Comparison of ENCODE assay signal across 10 cellular contexts in genomic region chr17:57551321-57552079, GRCh38.
DNase-seq lines count a peak whose midpoint lies in the region; ATAC-seq and TF ChIP-seq lines count a peak whose summit lies in the region.
"Had no signal": no experiment of that assay in that cellular context is flagged by ENCODE, and none has a peak within 500 bp of the region (broad histone marks: within the 10 kb centered on the region; RNA-seq: fewer than 3 reads in every experiment).

No MANE protein-coding gene starts in this region.

- H3K36me3 ChIP-seq in left lung = no peaks in the 10 kb centered on the region

- peak; percentile 55 for ATAC-seq in HG03064 (IDR thresholded peaks at IDR 0.05; ENCODE audit: low read depth, unreplicated experiment)
- ATAC-seq in activated naive CD8-positive, alpha-beta T cell treated with anti-CD3 and anti-CD28 coated beads, Interleukin-2, amount 50 U/mL, for 24 hours = no peak
- no peak for ATAC-seq in left lung
- ATAC-seq in activated T-helper 17 cell treated with anti-CD3 and anti-CD28 coated beads, Interleukin-2, amount 50 U/mL, for 72 hours (replicated peaks) = no peak
- ATAC-seq: HCT116 had no signal

- H3K4me1 Mint-ChIP-seq in activated naive CD4-positive, alpha-beta T cell treated with anti-CD3 and anti-CD28 coated beads for 36 hours (ENCODE audit: low read depth) = peaks cover 30% of the 10 kb centered on the region
- peaks cover 11% of the 10 kb centered on the region for H3K4me1 Mint-ChIP-seq in activated naive CD4-positive, alpha-beta T cell treated with anti-CD3 and anti-CD28 coated beads, Interleukin-2, amount 10 ng/mL, durations not matched to agents 7 days and 5 days
- H3K4me1 Mint-ChIP-seq in activated naive CD8-positive, alpha-beta T cell treated with anti-CD3 and anti-CD28 coated beads, Interleukin-2, amount 50 U/mL, for 24 hours = peaks cover 61% of the 10 kb centered on the region
- peaks cover 21% of the 10 kb centered on the region for H3K4me1 Mint-ChIP-seq in activated T-helper 17 cell treated with anti-CD3 and anti-CD28 coated beads, Interleukin-2, amount 50 U/mL, for 72 hours

- peak overlapping the region; percentile 13 for H3K27ac ChIP-seq in substantia nigra (ENCODE audit: low read depth, low read length, poor library complexity, severe bottlenecking)
- H3K27ac ChIP-seq in left lung = no peak overlapping the region

- CTCF ChIA-PET in activated naive CD4-positive, alpha-beta T cell treated with anti-CD3 and anti-CD28 coated beads for 36 hours (lab: Charles Lee) = interaction anchor here (0.5 to 1.9 kb wide), 7 partner anchors 8 to 189 kb away, joined by 3 to 6 read pairs (median 3); no protein-coding TSS in a partner anchor
- CTCF ChIA-PET in activated naive CD4-positive, alpha-beta T cell treated with anti-CD3 and anti-CD28 coated beads, Interleukin-2, amount 10 ng/mL, durations not matched to agents 7 days and 5 days (lab: Charles Lee) = interaction anchor here (0.9 to 1.5 kb wide), 6 partner anchors 14 to 196 kb away, joined by 3 to 5 read pairs (median 3); no protein-coding TSS in a partner anchor

- H3K4me3 ChIP-seq in left lung = no peak overlapping the region

- H3K36me3 Mint-ChIP-seq in activated naive CD4-positive, alpha-beta T cell treated with anti-CD3 and anti-CD28 coated beads for 36 hours (ENCODE audit: low read depth) = no peaks in the 10 kb centered on the region
- no peaks in the 10 kb centered on the region for H3K36me3 Mint-ChIP-seq in activated naive CD4-positive, alpha-beta T cell treated with anti-CD3 and anti-CD28 coated beads, Interleukin-2, amount 10 ng/mL, durations not matched to agents 7 days and 5 days
- no peaks in the 10 kb centered on the region for H3K36me3 Mint-ChIP-seq in activated naive CD8-positive, alpha-beta T cell treated with anti-CD3 and anti-CD28 coated beads, Interleukin-2, amount 50 U/mL, for 24 hours (ENCODE audit: low read depth)
- H3K36me3 Mint-ChIP-seq in activated T-helper 17 cell treated with anti-CD3 and anti-CD28 coated beads, Interleukin-2, amount 50 U/mL, for 72 hours (ENCODE audit: low read depth) = no peaks in the 10 kb centered on the region
- H3K36me3 Mint-ChIP-seq: activated CD8-positive, alpha-beta memory T cell treated with anti-CD3 and anti-CD28 coated beads, Interleukin-2, amount 10 ng/mL, durations not matched to agents 7 days and 5 days had no signal

- H3K4me3 Mint-ChIP-seq in activated naive CD4-positive, alpha-beta T cell treated with anti-CD3 and anti-CD28 coated beads for 36 hours = no peak overlapping the region
- H3K4me3 Mint-ChIP-seq in activated naive CD4-positive, alpha-beta T cell treated with anti-CD3 and anti-CD28 coated beads, Interleukin-2, amount 10 ng/mL, durations not matched to agents 7 days and 5 days = no peak overlapping the region
- no peak overlapping the region for H3K4me3 Mint-ChIP-seq in activated naive CD8-positive, alpha-beta T cell treated with anti-CD3 and anti-CD28 coated beads, Interleukin-2, amount 50 U/mL, for 24 hours
- H3K4me3 Mint-ChIP-seq in activated T-helper 17 cell treated with anti-CD3 and anti-CD28 coated beads, Interleukin-2, amount 50 U/mL, for 72 hours = no peak overlapping the region
- H3K4me3 Mint-ChIP-seq: activated CD8-positive, alpha-beta memory T cell treated with anti-CD3 and anti-CD28 coated beads, Interleukin-2, amount 10 ng/mL, durations not matched to agents 7 days and 5 days had no signal

- intact Hi-C loops in activated naive CD4-positive, alpha-beta T cell treated with anti-CD3 and anti-CD28 coated beads for 36 hours (cut with micrococcal nuclease) = no loop called here
- intact Hi-C loops in left lung (cut with DNase I) = no loop called here

- peaks cover 6 to 7% of the 10 kb centered on the region in 2 donors for H3K4me1 ChIP-seq in left lung

- DNase-seq in activated naive CD4-positive, alpha-beta T cell treated with anti-CD3 and anti-CD28 coated beads for 36 hours = peak; percentile 30
- no peak for DNase-seq in activated naive CD4-positive, alpha-beta T cell treated with anti-CD3 and anti-CD28 coated beads, Interleukin-2, amount 10 ng/mL, durations not matched to agents 7 days and 5 days
- peak; percentile 34 for DNase-seq in activated naive CD8-positive, alpha-beta T cell treated with anti-CD3 and anti-CD28 coated beads, Interleukin-2, amount 50 U/mL, for 24 hours
- DNase-seq in substantia nigra (lab: John Stamatoyannopoulos, UW) (no peak), left lung (no peak), Ammon's horn (ENCODE audit: low spot score) (no peak)
- DNase-seq: activated CD8-positive, alpha-beta memory T cell treated with anti-CD3 and anti-CD28 coated beads, Interleukin-2, amount 10 ng/mL, durations not matched to agents 7 days and 5 days had no signal

- H3K9me3 ChIP-seq in left lung = no peaks in the 10 kb centered on the region

- H3K27ac Mint-ChIP-seq in activated naive CD4-positive, alpha-beta T cell treated with anti-CD3 and anti-CD28 coated beads for 36 hours = no peak overlapping the region
- H3K27ac Mint-ChIP-seq in activated naive CD4-positive, alpha-beta T cell treated with anti-CD3 and anti-CD28 coated beads, Interleukin-2, amount 10 ng/mL, durations not matched to agents 7 days and 5 days = no peak overlapping the region
- H3K27ac Mint-ChIP-seq in activated naive CD8-positive, alpha-beta T cell treated with anti-CD3 and anti-CD28 coated beads, Interleukin-2, amount 50 U/mL, for 24 hours = peak overlapping the region; percentile 8
- no peak overlapping the region for H3K27ac Mint-ChIP-seq in activated T-helper 17 cell treated with anti-CD3 and anti-CD28 coated beads, Interleukin-2, amount 50 U/mL, for 72 hours
- H3K27ac Mint-ChIP-seq: activated CD8-positive, alpha-beta memory T cell treated with anti-CD3 and anti-CD28 coated beads, Interleukin-2, amount 10 ng/mL, durations not matched to agents 7 days and 5 days had no signal

- H3K27me3 Mint-ChIP-seq in activated naive CD4-positive, alpha-beta T cell treated with anti-CD3 and anti-CD28 coated beads for 36 hours (ENCODE audit: low read depth) = no peaks in the 10 kb centered on the region
- no peaks in the 10 kb centered on the region for H3K27me3 Mint-ChIP-seq in activated naive CD4-positive, alpha-beta T cell treated with anti-CD3 and anti-CD28 coated beads, Interleukin-2, amount 10 ng/mL, durations not matched to agents 7 days and 5 days
- no peaks in the 10 kb centered on the region for H3K27me3 Mint-ChIP-seq in activated naive CD8-positive, alpha-beta T cell treated with anti-CD3 and anti-CD28 coated beads, Interleukin-2, amount 50 U/mL, for 24 hours
- H3K27me3 Mint-ChIP-seq in activated T-helper 17 cell treated with anti-CD3 and anti-CD28 coated beads, Interleukin-2, amount 50 U/mL, for 72 hours = no peaks in the 10 kb centered on the region
- H3K27me3 Mint-ChIP-seq: activated CD8-positive, alpha-beta memory T cell treated with anti-CD3 and anti-CD28 coated beads, Interleukin-2, amount 10 ng/mL, durations not matched to agents 7 days and 5 days had no signal

- H3K9me3 Mint-ChIP-seq in activated naive CD4-positive, alpha-beta T cell treated with anti-CD3 and anti-CD28 coated beads for 36 hours = no peaks in the 10 kb centered on the region
- H3K9me3 Mint-ChIP-seq in activated naive CD4-positive, alpha-beta T cell treated with anti-CD3 and anti-CD28 coated beads, Interleukin-2, amount 10 ng/mL, durations not matched to agents 7 days and 5 days = no peaks in the 10 kb centered on the region
- H3K9me3 Mint-ChIP-seq in activated naive CD8-positive, alpha-beta T cell treated with anti-CD3 and anti-CD28 coated beads, Interleukin-2, amount 50 U/mL, for 24 hours = no peaks in the 10 kb centered on the region
- no peaks in the 10 kb centered on the region for H3K9me3 Mint-ChIP-seq in activated T-helper 17 cell treated with anti-CD3 and anti-CD28 coated beads, Interleukin-2, amount 50 U/mL, for 72 hours

- TF ChIP-seq CTCF in left lung (IDR thresholded peaks at IDR 0.05) = no peak

- peaks cover 0 to 21% of the 10 kb centered on the region in 2 donors for H3K27me3 ChIP-seq in left lung

Comparison
In these comparisons a context has a peak if more than half of its experiments do, and no peak if none do; other contexts are left out.
1. DNase-seq: peak in activated naive CD4-positive, alpha-beta T cell treated with anti-CD3 and anti-CD28 coated beads for 36 hours (single experiment) and activated naive CD8-positive, alpha-beta T cell treated with anti-CD3 and anti-CD28 coated beads, Interleukin-2, amount 50 U/mL, for 24 hours (single experiment); none in activated naive CD4-positive, alpha-beta T cell treated with anti-CD3 and anti-CD28 coated beads, Interleukin-2, amount 10 ng/mL, durations not matched to agents 7 days and 5 days (single experiment), substantia nigra (0 of 49), left lung (0 of 2) and Ammon's horn (single experiment).